Comparison of ENCODE assay signal across 29 cellular contexts in genomic region chr5:177387405-177387804, GRCh38. TPM values are rescaled to one million over a fixed set of nuclear protein-coding genes. Genes with fewer than 3 reads are reported as not detected.
"Had no signal": no experiment of that assay in that cellular context is flagged by ENCODE, and none has a peak within 500 bp of the region (broad histone marks: within the 10 kb centered on the region; RNA-seq: fewer than 3 reads in every experiment).

No MANE protein-coding gene starts in this region.

- H3K36me3 ChIP-seq: cardiac muscle cell, pancreas, tibial artery, WERI-Rb-1 had no signal

- H3K4me3 ChIP-seq: body of pancreas, cardiac muscle cell, pancreas, tibial artery had no signal

- DNase-seq: activated CD4-positive, alpha-beta T cell treated with anti-CD3 and anti-CD28 coated beads, Interleukin-2, amount 10 ng/mL, durations not matched to agents 7 days and 5 days; activated CD4-positive, CD25-positive, alpha-beta regulatory T cell treated with anti-CD3 and anti-CD28 coated beads, Interleukin-2, amount 50 U/mL, for 72 hours; activated CD8-positive, alpha-beta memory T cell treated with anti-CD3 and anti-CD28 coated beads, Interleukin-2, amount 10 ng/mL, durations not matched to agents 7 days and 5 days; activated CD8-positive, alpha-beta T cell treated with anti-CD3 and anti-CD28 coated beads for 36 hours; activated effector memory CD4-positive, alpha-beta T cell treated with anti-CD3 and anti-CD28 coated beads, Interleukin-2, amount 50 U/mL, for 16 hours; activated naive CD4-positive, alpha-beta T cell treated with anti-CD3 and anti-CD28 coated beads, Interleukin-2, amount 50 U/mL, for 16 hours; activated naive CD8-positive, alpha-beta T cell treated with anti-CD3 and anti-CD28 coated beads, Interleukin-2, amount 50 U/mL, for 24 hours; activated T-cell treated with anti-CD3 and anti-CD28 coated beads for 4 hours; anterior cingulate cortex; body of pancreas; cortex of kidney; foreskin keratinocyte; glutamatergic neuron; hippocampal formation; left ventricle myocardium superior; mammary epithelial cell; small intestine; stimulated activated CD4-positive, alpha-beta T cell treated with anti-CD3 and anti-CD28 coated beads, Interleukin-2, amount 100 ng/mL, for 24 hours; stimulated activated naive CD8-positive, alpha-beta T cell treated with anti-CD3 and anti-CD28 coated beads, Interleukin-15, amount 100 ng/mL, for 72 hours; tibial artery; WERI-Rb-1 had no signal

- H3K27ac Mint-ChIP-seq: activated CD4-positive, alpha-beta T cell treated with anti-CD3 and anti-CD28 coated beads, Interleukin-2, amount 10 ng/mL, durations not matched to agents 7 days and 5 days; activated CD8-positive, alpha-beta memory T cell treated with anti-CD3 and anti-CD28 coated beads, Interleukin-2, amount 10 ng/mL, durations not matched to agents 7 days and 5 days; activated CD8-positive, alpha-beta T cell treated with anti-CD3 and anti-CD28 coated beads for 36 hours; activated naive CD8-positive, alpha-beta T cell treated with anti-CD3 and anti-CD28 coated beads, Interleukin-2, amount 50 U/mL, for 24 hours; stimulated activated effector memory CD8-positive, alpha-beta T cell treated with anti-CD3 and anti-CD28 coated beads, Interleukin-12 subunit alpha, Interleukin-12 subunit beta, amount 100 ng/mL, for 72 hours had no signal

- H3K27me3 Mint-ChIP-seq: activated CD8-positive, alpha-beta memory T cell treated with anti-CD3 and anti-CD28 coated beads, Interleukin-2, amount 10 ng/mL, durations not matched to agents 7 days and 5 days; activated CD8-positive, alpha-beta T cell treated with anti-CD3 and anti-CD28 coated beads for 36 hours had no signal

- H3K27me3 ChIP-seq: body of pancreas, pancreas had no signal

- H3K9me3 ChIP-seq: body of pancreas, pancreas, tibial artery had no signal

- FAIRE-seq: pancreas, small intestine, TTC549 had no signal

- H3K4me3 Mint-ChIP-seq: activated CD4-positive, alpha-beta T cell treated with anti-CD3 and anti-CD28 coated beads, Interleukin-2, amount 10 ng/mL, durations not matched to agents 7 days and 5 days; activated CD8-positive, alpha-beta memory T cell treated with anti-CD3 and anti-CD28 coated beads, Interleukin-2, amount 10 ng/mL, durations not matched to agents 7 days and 5 days; activated CD8-positive, alpha-beta T cell treated with anti-CD3 and anti-CD28 coated beads for 36 hours; activated naive CD8-positive, alpha-beta T cell treated with anti-CD3 and anti-CD28 coated beads, Interleukin-2, amount 50 U/mL, for 24 hours; stimulated activated effector memory CD8-positive, alpha-beta T cell treated with anti-CD3 and anti-CD28 coated beads, Interleukin-12 subunit alpha, Interleukin-12 subunit beta, amount 100 ng/mL, for 72 hours; stimulated activated naive CD8-positive, alpha-beta T cell treated with anti-CD3 and anti-CD28 coated beads, Interleukin-15, amount 100 ng/mL, for 72 hours had no signal

- H3K36me3 Mint-ChIP-seq: activated CD8-positive, alpha-beta memory T cell treated with anti-CD3 and anti-CD28 coated beads, Interleukin-2, amount 10 ng/mL, durations not matched to agents 7 days and 5 days; natural killer cell treated with Interleukin-12 subunit alpha and Interleukin-12 subunit beta and Interleukin-15 and Interleukin-18, amount 100 ng/mL, for 72 hours had no signal

- H3K4me1 ChIP-seq: pancreas had no signal

- H3K9me3 Mint-ChIP-seq: activated CD4-positive, alpha-beta T cell treated with anti-CD3 and anti-CD28 coated beads, Interleukin-2, amount 10 ng/mL, durations not matched to agents 7 days and 5 days; activated CD8-positive, alpha-beta T cell treated with anti-CD3 and anti-CD28 coated beads for 36 hours; activated naive CD8-positive, alpha-beta T cell treated with anti-CD3 and anti-CD28 coated beads, Interleukin-2, amount 50 U/mL, for 24 hours; natural killer cell treated with Interleukin-12 subunit alpha and Interleukin-12 subunit beta and Interleukin-15 and Interleukin-18, amount 100 ng/mL, for 72 hours; stimulated activated effector memory CD8-positive, alpha-beta T cell treated with anti-CD3 and anti-CD28 coated beads, Interleukin-12 subunit alpha, Interleukin-12 subunit beta, amount 100 ng/mL, for 72 hours; stimulated activated naive CD8-positive, alpha-beta T cell treated with anti-CD3 and anti-CD28 coated beads, Interleukin-15, amount 100 ng/mL, for 72 hours had no signal

- H3K27ac ChIP-seq: body of pancreas, cardiac muscle cell, foreskin keratinocyte, pancreas, tibial artery, WERI-Rb-1 had no signal

RNA-seq across cellular contexts. Expression of gene SLC34A1, which starts 3.2 kb away (rescaled TPM):
- total RNA-seq: body of pancreas; cardiac muscle cell; cerebellum; foreskin keratinocyte; left ventricle myocardium superior; natural killer cell treated with Interleukin-12 subunit alpha and Interleukin-12 subunit beta and Interleukin-15 and Interleukin-18, amount 100 ng/mL, for 72 hours; pancreas; sciatic nerve; ureter had no signal
- polyA plus RNA-seq: cardiac muscle cell, foreskin keratinocyte, pancreas had no signal

RNA-seq across cellular contexts. Expression of gene PFN3, which starts 13.1 kb away (rescaled TPM):
- total RNA-seq: activated CD4-positive, alpha-beta T cell treated with anti-CD3 and anti-CD28 coated beads, Interleukin-2, amount 10 ng/mL, durations not matched to agents 7 days and 5 days; activated CD8-positive, alpha-beta memory T cell treated with anti-CD3 and anti-CD28 coated beads, Interleukin-2, amount 10 ng/mL, durations not matched to agents 7 days and 5 days; activated CD8-positive, alpha-beta T cell treated with anti-CD3 and anti-CD28 coated beads for 36 hours; body of pancreas; cardiac muscle cell; cerebellum; foreskin keratinocyte; left ventricle myocardium superior; mammary epithelial cell; natural killer cell treated with Interleukin-12 subunit alpha and Interleukin-12 subunit beta and Interleukin-15 and Interleukin-18, amount 100 ng/mL, for 72 hours; pancreas; sciatic nerve; ureter had no signal
- polyA plus RNA-seq: cardiac muscle cell, foreskin keratinocyte, mammary epithelial cell, pancreas, small intestine had no signal

RNA-seq across cellular contexts. Expression of gene F12, which starts 22.0 kb away (rescaled TPM):
- total RNA-seq: left ventricle myocardium superior had no signal
